ENCODE assay signal across 17 cellular contexts in genomic region chr5:14513266-14513665, GRCh38.
DNase-seq lines count a peak whose midpoint lies in the region; ATAC-seq, FAIRE-seq and TF ChIP-seq lines count a peak whose summit lies in the region.
"Had no signal": no experiment of that assay in that cellular context is flagged by ENCODE, and none has a peak within 500 bp of the region (broad histone marks: within the 10 kb centered on the region; RNA-seq: fewer than 3 reads in every experiment).

No MANE protein-coding gene starts in this region.

- H3K4me2 ChIP-seq in K562 (ENCODE audit: insufficient read depth, low read length) = no peak overlapping the region
- no peak overlapping the region for H3K4me2 ChIP-seq in mesendoderm (ENCODE audit: low read length)
- H3K4me2 ChIP-seq: A549; BLaER1 treated with 17β-estradiol and CSF1 and Interleukin-3, amounts not matched to agents 10 nM and 100 nM had no signal

- no peak overlapping the region for H3K18ac ChIP-seq in mesendoderm (ENCODE audit: low read length)

- TF ChIP-seq RAD21 in K562 (CRISPR knock-in tag; conservative IDR thresholded peaks at IDR 0.05 in 1 of 2, IDR thresholded peaks at IDR 0.05 in 1 of 2) = no peak

- BruUV-seq in K562 (replicated peaks; lab: Mats Ljungman, UMichigan) = no TSS peak

- no peak overlapping the region for H3K4ac ChIP-seq in mesendoderm (ENCODE audit: low read depth, low read length)

- H3K4me1 ChIP-seq in K562 (replicated peaks in 1 of 2; ENCODE audit: control insufficient read depth in 2 of 2, insufficient read depth in 2 of 2, low read length in 2 of 2) (no peaks in the 10 kb centered on the region), mesendoderm (ENCODE audit: control insufficient read depth, low read depth, low read length) (peaks cover 2% of the 10 kb centered on the region)
- H3K4me1 ChIP-seq: A549; BLaER1 treated with 17β-estradiol and CSF1 and Interleukin-3, amounts not matched to agents 10 nM and 100 nM had no signal

- H3K23ac ChIP-seq in mesendoderm (ENCODE audit: low read length) = no peak overlapping the region

- peaks cover 9% of the 10 kb centered on the region for H3K9me3 Mint-ChIP-seq in HFFc6

- CTCF ChIA-PET in K562 (lab: Yijun Ruan, JAX; ENCODE audit: low intra/inter-chr PET ratio) = no interaction called here

- H3K9me1 ChIP-seq in K562 (ENCODE audit: control insufficient read depth, insufficient read depth, low read length) = no peaks in the 10 kb centered on the region

- no peak overlapping the region for H4K8ac ChIP-seq in mesendoderm (ENCODE audit: low read depth, low read length)

- no peak overlapping the region for H4K5ac ChIP-seq in mesendoderm (ENCODE audit: low read length)

- H3K79me1 ChIP-seq in mesendoderm (ENCODE audit: low read length) = no peaks in the 10 kb centered on the region

- peaks cover 11% of the 10 kb centered on the region for H3K4me1 Mint-ChIP-seq in HFFc6 (ENCODE audit: low read depth)
- H3K4me1 Mint-ChIP-seq: CD8-positive, alpha-beta memory T cell; IgD-negative memory B cell had no signal

- H3K79me2 ChIP-seq in K562 (ENCODE audit: control insufficient read depth, insufficient read depth, low read length) (no peaks in the 10 kb centered on the region), mesendoderm (ENCODE audit: control insufficient read depth, insufficient read depth, low read length) (no peaks in the 10 kb centered on the region)

- in situ Hi-C loops in K562 (cut with MboI) = no loop called here

- H3K4me3 ChIP-seq in K562 = no peak overlapping the region
- H3K4me3 ChIP-seq in mesendoderm (ENCODE audit: low read length) = no peak overlapping the region
- H3K4me3 ChIP-seq: A549; BLaER1 treated with 17β-estradiol and CSF1 and Interleukin-3, amounts not matched to agents 10 nM and 100 nM had no signal

- no peak overlapping the region for H2AFZ ChIP-seq in K562 (ENCODE audit: low read depth, low read length)

- H3K56ac ChIP-seq in mesendoderm (ENCODE audit: low read length) = no peak overlapping the region

- ATAC-seq in K562 (no peak), left ventricle myocardium superior (no peak)
- ATAC-seq: A549, Right ventricle myocardium inferior had no signal

- H3K27ac Mint-ChIP-seq in HFFc6 = no peak overlapping the region; the same call in 1 of the 2 replicates

- FAIRE-seq in K562 (lab: Jason Lieb, UNC) = no peak
- FAIRE-seq: A549, GM12892 had no signal

- POLR2A ChIA-PET in K562 (lab: Yijun Ruan, JAX) = no interaction called here

- no peak for TF ChIP-seq EP300 in K562 (IDR thresholded peaks at IDR 0.05; ENCODE audit: low read length)

- TF ChIP-seq CTCF in HFFc6 (IDR thresholded peaks at IDR 0.05) (no peak), K562 (IDR thresholded peaks at IDR 0.05 in 2 of 3, conservative IDR thresholded peaks at IDR 0.05 in 1 of 3; ENCODE audit: insufficient read depth in 2 of 3, low read depth in 1 of 3, low read length in 3 of 3) (no peak)

- H2BK120ac ChIP-seq in mesendoderm (ENCODE audit: low read depth, low read length) = no peak overlapping the region

- peaks cover 28% of the 10 kb centered on the region for H3K27me3 Mint-ChIP-seq in HFFc6 (ENCODE audit: insufficient read depth)
- H3K27me3 Mint-ChIP-seq: IgD-negative memory B cell had no signal

- DNase-seq in ELF-1 (ENCODE audit: low read depth, low spot score) (peak; percentile 36), HFFc6 (no peak), K562 (ENCODE audit: extremely low read depth in 1 of 4, low spot score in 3 of 4) (no peak), mesendoderm (peak; percentile 52), left ventricle myocardium superior (no peak), COLO829 (ENCODE audit: low spot score) (no peak), DMS79 treated with DMSO at 0.1 percent for 48 hours (lab: John Stamatoyannopoulos, UW) (no peak)
- no peak for DNase-seq in activated T-cell treated with anti-CD3 and anti-CD28 coated beads, Interleukin-2, amount 50 U/mL, for 1 hour
- DNase-seq: CD8-positive, alpha-beta memory T cell; GF-D8; NCI-H2029 treated with DMSO at 0.1 percent for 48 hours; NCI-H510A treated with DMSO at 0.1 percent for 48 hours had no signal

- no peak for TF ChIP-seq POLR2A in K562 (conservative IDR thresholded peaks at IDR 0.05)

- H3K27ac ChIP-seq in K562 (ENCODE audit: extremely low read depth, low read depth, low read length) (no peak overlapping the region), mesendoderm (ENCODE audit: low read depth, low read length) (no peak overlapping the region)
- H3K27ac ChIP-seq: A549; BLaER1 treated with 17β-estradiol and CSF1 and Interleukin-3, amounts not matched to agents 10 nM and 100 nM had no signal

- no peaks in the 10 kb centered on the region for H3K36me3 ChIP-seq in K562 (ENCODE audit: control insufficient read depth, insufficient read depth, low read length)
- H3K36me3 ChIP-seq in mesendoderm (ENCODE audit: control insufficient read depth, insufficient read depth, low read length) = peaks cover 2% of the 10 kb centered on the region

- H2BK5ac ChIP-seq in mesendoderm (ENCODE audit: low read length) = no peak overlapping the region

- H3K36me3 Mint-ChIP-seq in HFFc6 (ENCODE audit: low read depth) = peaks cover 16% of the 10 kb centered on the region
- H3K36me3 Mint-ChIP-seq: CD8-positive, alpha-beta memory T cell had no signal

- H2BK15ac ChIP-seq in mesendoderm (replicated peaks; ENCODE audit: low read depth) = no peak overlapping the region

- H2AK5ac ChIP-seq in mesendoderm (ENCODE audit: low read length) = no peak overlapping the region

- WGBS in K562 (ENCODE audit: insufficient coverage, low coverage, missing lambda C conversion rate) = under 1% methylated on average over 12 of the region's 12 CpGs
- no CpG with 5 or more reads among the region's 12 CpGs for WGBS in mesendoderm (ENCODE audit: extremely low coverage, insufficient coverage, low lambda C conversion rate)

- intact Hi-C loops in K562 (cut with micrococcal nuclease) = no loop called here
- intact Hi-C loops in left ventricle myocardium superior (cut with micrococcal nuclease) = no loop called here

- no peaks in the 10 kb centered on the region for H4K20me1 ChIP-seq in K562 (replicated peaks; ENCODE audit: control insufficient read depth, insufficient read depth, low read length)

- no peak overlapping the region for H3K9ac ChIP-seq in K562 (ENCODE audit: insufficient read depth in 1 of 2, low read depth in 2 of 2, low read length in 2 of 2)
- H3K9ac ChIP-seq in mesendoderm (ENCODE audit: low read length) = no peak overlapping the region
- H3K9ac ChIP-seq: BLaER1 treated with 17β-estradiol and CSF1 and Interleukin-3, amounts not matched to agents 10 nM and 100 nM had no signal

- H3K9me3 ChIP-seq in K562 (replicated peaks; ENCODE audit: control insufficient read depth, insufficient read depth, low read depth, low read length) = no peaks in the 10 kb centered on the region

- peak overlapping the region; percentile 20; the same call in 1 of the 2 replicates for H3K4me3 Mint-ChIP-seq in HFFc6
- H3K4me3 Mint-ChIP-seq: CD8-positive, alpha-beta memory T cell; IgD-negative memory B cell had no signal

- H3K27me3 ChIP-seq in K562 (ENCODE audit: control insufficient read depth in 2 of 2, insufficient read depth in 2 of 2, low read length in 2 of 2) (peaks cover 9 to 21% of the 10 kb centered on the region in 2 experiments; a peak in 4 of 5 replicates), mesendoderm (ENCODE audit: insufficient read depth, low read length, poor library complexity) (no peaks in the 10 kb centered on the region)
- H3K27me3 ChIP-seq: BLaER1 treated with 17β-estradiol and CSF1 and Interleukin-3, amounts not matched to agents 10 nM and 100 nM had no signal

TF ChIP-seq in K562, 482 proteins besides CTCF, POLR2A, EP300 and RAD21:
- peak; percentile 42 for TF ChIP-seq MEIS2 (IDR thresholded peaks at IDR 0.05; ENCODE audit: partially characterized antibody)
- no peak for TF ChIP-seq DLX4 (CRISPR knock-in tag; IDR thresholded peaks at IDR 0.05)
TF ChIP-seq in K562: peak in this region for 1.

Comparison
In these comparisons a context has a peak if more than half of its experiments do, and no peak if none do; other contexts are left out.
1. DNase-seq: peak in ELF-1 (single experiment) and mesendoderm (single experiment); none in HFFc6 (single experiment), K562 (0 of 4), left ventricle myocardium superior (single experiment), activated T-cell treated with anti-CD3 and anti-CD28 coated beads, Interleukin-2, amount 50 U/mL, for 1 hour (single experiment), COLO829 (single experiment) and DMS79 treated with DMSO at 0.1 percent for 48 hours (single experiment).